In genomic region chr2:172193331-172194089, GRCh38 we compare ENCODE assay signal across 26 cellular contexts.
"Had no signal": no experiment of that assay in that cellular context is flagged by ENCODE, and none has a peak within 500 bp of the region (broad histone marks: within the 10 kb centered on the region; RNA-seq: fewer than 3 reads in every experiment).

No MANE protein-coding gene starts in this region.

- H3K4me1 ChIP-seq: colonic mucosa, esophagus muscularis mucosa, left ventricle myocardium inferior, psoas muscle, testis, tibial artery had no signal

- H3K4me3 ChIP-seq: colonic mucosa, esophagus muscularis mucosa, left ventricle myocardium inferior, lower lobe of right lung, ovary, psoas muscle, skin epidermis, spleen, testis, tibial artery had no signal

- H3K9me3 ChIP-seq: colonic mucosa, ovary, testis had no signal

- FAIRE-seq: endothelial cell of umbilical vein had no signal

- H3K36me3 ChIP-seq: colonic mucosa, esophagus muscularis mucosa, left ventricle myocardium inferior, lower lobe of right lung, ovary, spleen, tibial artery had no signal

- DNase-seq: colonic mucosa; effector memory CD4-positive, alpha-beta T cell; foreskin melanocyte; hypothalamus; immature natural killer cell; islet precursor cell; kidney glomerular epithelial cell; left colon; left ventricle myocardium inferior; lower lobe of right lung; natural killer cell; occipital lobe; ovary; posterior cingulate gyrus; psoas muscle; right cardiac atrium; spleen; stimulated activated CD4-positive, alpha-beta T cell treated with anti-CD3 and anti-CD28 coated beads, Interleukin-4, amount 100 ng/mL, for 4 hours; stimulated activated naive CD8-positive, alpha-beta T cell treated with anti-CD3 and anti-CD28 coated beads, Interleukin-15, Interleukin-2, amounts not matched to agents 100 U/mL and 50 U/mL, for 24 hours; substantia nigra; testis; tibial artery had no signal

- H3K27me3 ChIP-seq: colonic mucosa, esophagus muscularis mucosa, ovary, testis, tibial artery had no signal

- H3K27ac ChIP-seq: colonic mucosa, esophagus muscularis mucosa, left ventricle myocardium inferior, lower lobe of right lung, ovary, psoas muscle, skin epidermis, spleen, testis, tibial artery had no signal

- ATAC-seq: left colon; lower lobe of right lung; natural killer cell; psoas muscle; right cardiac atrium; stimulated activated memory B cell treated with anti-CD40 and anti-IgM and Interleukin-4, amounts not matched to agents 10 μg/mL and 1 μg/mL and 100 μg/mL, for 72 hours; stimulated activated naive CD8-positive, alpha-beta T cell treated with anti-CD3 and anti-CD28 coated beads, Interleukin-15, Interleukin-2, amounts not matched to agents 100 U/mL and 50 U/mL, for 24 hours had no signal
